ENCODE assay signal across 1 cellular context in genomic region chr9:95283678-95284077, GRCh38.
TF ChIP-seq lines count a peak whose summit lies in the region.

No MANE protein-coding gene starts in this region.

TF ChIP-seq in HepG2, 621 proteins besides CTCF, POLR2A, EP300 and RAD21:
- TF ChIP-seq ZNF629 (CRISPR knock-in tag; conservative IDR thresholded peaks at IDR 0.05) (peak; percentile 58; the same call in 1 of the 2 replicates), ARID4A (CRISPR knock-in tag; IDR thresholded peaks at IDR 0.05; ENCODE audit: borderline replicate concordance) (no peak)
